In genomic region chr2:37583402-37583801, GRCh38 we compare ENCODE assay signal across 14 cellular contexts.
DNase-seq lines count a peak whose midpoint lies in the region; ATAC-seq, FAIRE-seq and TF ChIP-seq lines count a peak whose summit lies in the region.
"Had no signal": no experiment of that assay in that cellular context is flagged by ENCODE, and none has a peak within 500 bp of the region (broad histone marks: within the 10 kb centered on the region; RNA-seq: fewer than 3 reads in every experiment).

No MANE protein-coding gene starts in this region.

- peaks cover 10% of the 10 kb centered on the region for H3F3A ChIP-seq in smooth muscle cell (ENCODE audit: low read depth)

- H3K9ac ChIP-seq in endothelial cell of umbilical vein (replicated peaks; ENCODE audit: extremely low read depth, insufficient read depth, low read length) (peak overlapping the region; percentile 21), smooth muscle cell (ENCODE audit: low read depth) (peak overlapping the region; percentile 61)
- H3K9ac ChIP-seq: KMS-11 had no signal

- ATAC-seq in T-helper 17 cell (no peak), HG02981 (IDR thresholded peaks at IDR 0.05; ENCODE audit: unreplicated experiment) (no peak)

- DNase-seq in T-helper 1 cell (no peak), T-helper 17 cell (no peak), endothelial cell of umbilical vein (ENCODE audit: low read depth, low spot score) (no peak), smooth muscle cell (lab: John Stamatoyannopoulos, UW; ENCODE audit: unreplicated experiment) (no peak), GM12892 (ENCODE audit: insufficient read length) (no peak), NCI-H526 treated with DMSO at 0.1 percent for 48 hours (lab: John Stamatoyannopoulos, UW) (no peak)
- DNase-seq: amniotic stem cell, DMS 273 treated with DMSO at 0.1 percent for 48 hours, NCI-H2029 treated with DMSO at 0.1 percent for 48 hours had no signal

- 75% methylated on average over 3 of the region's 3 CpGs for WGBS in smooth muscle cell (ENCODE audit: low lambda C conversion rate)

- H3K36me3 Mint-ChIP-seq in T-helper 1 cell treated with Interleukin-12 subunit alpha and Interleukin-12 subunit beta and Interleukin-4 antibody, amounts not matched to agents 30 μg/mL and 1 μg/mL, for 36 hours (ENCODE audit: low read depth): peaks cover 1% of the 10 kb centered on the region
- no peaks in the 10 kb centered on the region for H3K36me3 Mint-ChIP-seq in T-helper 17 cell (ENCODE audit: low read depth)

- H3K79me2 ChIP-seq in endothelial cell of umbilical vein (ENCODE audit: control insufficient read depth, insufficient read depth, low read length) (no peaks in the 10 kb centered on the region), smooth muscle cell (ENCODE audit: low read depth) (no peaks in the 10 kb centered on the region)

- no peaks in the 10 kb centered on the region for H3K27me3 ChIP-seq in endothelial cell of umbilical vein (ENCODE audit: control insufficient read depth in 2 of 2, insufficient read depth in 2 of 2, low read length in 2 of 2)
- H3K27me3 ChIP-seq in smooth muscle cell (ENCODE audit: low read depth): no peaks in the 10 kb centered on the region
- H3K27me3 ChIP-seq: tibial nerve had no signal

- H3K4me1 ChIP-seq in endothelial cell of umbilical vein (ENCODE audit: control insufficient read depth, extremely low read depth, insufficient read depth, low read length): peaks cover 62% of the 10 kb centered on the region
- peaks cover 24% of the 10 kb centered on the region for H3K4me1 ChIP-seq in smooth muscle cell (ENCODE audit: low read depth)

- H2AFZ ChIP-seq in endothelial cell of umbilical vein (ENCODE audit: low read depth, low read length) (peak overlapping the region; percentile 66), smooth muscle cell (ENCODE audit: low read depth) (no peak overlapping the region)

- intact Hi-C loops in endothelial cell of umbilical vein (cut with micrococcal nuclease): no loop called here

- CTCF ChIA-PET in endothelial cell of umbilical vein (lab: Charles Lee): interaction anchor here (0.8 to 6.6 kb wide), 14 partner anchors 16 to 294 kb away, joined by 3 to 33 read pairs (median 4); no protein-coding TSS in a partner anchor

- no peaks in the 10 kb centered on the region for H3K27me3 Mint-ChIP-seq in T-helper 1 cell treated with Interleukin-12 subunit alpha and Interleukin-12 subunit beta and Interleukin-4 antibody, amounts not matched to agents 30 μg/mL and 1 μg/mL, for 36 hours (ENCODE audit: low read depth)
- H3K27me3 Mint-ChIP-seq in T-helper 17 cell: no peaks in the 10 kb centered on the region

- H3K4me3 Mint-ChIP-seq in T-helper 1 cell treated with Interleukin-12 subunit alpha and Interleukin-12 subunit beta and Interleukin-4 antibody, amounts not matched to agents 30 μg/mL and 1 μg/mL, for 36 hours: peak overlapping the region; percentile 30
- peak overlapping the region; percentile 83 for H3K4me3 Mint-ChIP-seq in T-helper 17 cell

- dilution Hi-C loops in endothelial cell of umbilical vein (cut with MboI; ENCODE audit: extremely low pct_ligation_motif_present, low sequenced_read_pairs): no loop called here

- TF ChIP-seq POLR2A in endothelial cell of umbilical vein (IDR thresholded peaks at IDR 0.05; ENCODE audit: low read depth, low read length) (no peak), GM12892 (IDR thresholded peaks at IDR 0.05; ENCODE audit: low read depth, low read length) (no peak)

- H3K4me2 ChIP-seq in endothelial cell of umbilical vein (ENCODE audit: insufficient read depth, low read length) (peak overlapping the region; percentile 32), smooth muscle cell (peak overlapping the region; percentile 67)
- H3K4me2 ChIP-seq: KMS-11 had no signal

- H3K36me3 ChIP-seq in endothelial cell of umbilical vein (ENCODE audit: control insufficient read depth in 2 of 2, extremely low read depth in 1 of 2, insufficient read depth in 2 of 2, low read length in 2 of 2) (no peaks in the 10 kb centered on the region), smooth muscle cell (ENCODE audit: low read depth) (no peaks in the 10 kb centered on the region)
- H3K36me3 ChIP-seq: tibial nerve had no signal

- H3K9me1 ChIP-seq in endothelial cell of umbilical vein (replicated peaks; ENCODE audit: control insufficient read depth, extremely low read depth, insufficient read depth, low read length): no peaks in the 10 kb centered on the region

- H3K9me3 ChIP-seq in T-helper 17 cell (ENCODE audit: control insufficient read depth, low read length, poor library complexity, severe bottlenecking) (no peaks in the 10 kb centered on the region), endothelial cell of umbilical vein (replicated peaks; ENCODE audit: control insufficient read depth, insufficient read depth, low read length) (no peaks in the 10 kb centered on the region), smooth muscle cell (replicated peaks; ENCODE audit: low read depth) (no peaks in the 10 kb centered on the region)
- H3K9me3 ChIP-seq: tibial nerve had no signal

- no peak for TF ChIP-seq CTCF in endothelial cell of umbilical vein (IDR thresholded peaks at IDR 0.05; ENCODE audit: extremely low read depth in 1 of 2, insufficient read depth in 1 of 2, low read depth in 1 of 2, low read length in 2 of 2)
- TF ChIP-seq CTCF in smooth muscle cell (IDR thresholded peaks at IDR 0.05; ENCODE audit: borderline replicate concordance, insufficient read depth, poor library complexity, severe bottlenecking): no peak

- H4K20me1 ChIP-seq in endothelial cell of umbilical vein (replicated peaks; ENCODE audit: control insufficient read depth, extremely low read depth, insufficient read depth, low read length) (no peaks in the 10 kb centered on the region), smooth muscle cell (ENCODE audit: low read depth) (no peaks in the 10 kb centered on the region)

- peaks cover 44% of the 10 kb centered on the region for H3K4me1 Mint-ChIP-seq in T-helper 1 cell treated with Interleukin-12 subunit alpha and Interleukin-12 subunit beta and Interleukin-4 antibody, amounts not matched to agents 30 μg/mL and 1 μg/mL, for 36 hours (ENCODE audit: low read depth)
- H3K4me1 Mint-ChIP-seq in T-helper 17 cell: peaks cover 58% of the 10 kb centered on the region

- peaks cover 12% of the 10 kb centered on the region for H3K9me3 Mint-ChIP-seq in T-helper 1 cell treated with Interleukin-12 subunit alpha and Interleukin-12 subunit beta and Interleukin-4 antibody, amounts not matched to agents 30 μg/mL and 1 μg/mL, for 36 hours

- H3K4me3 ChIP-seq in endothelial cell of umbilical vein (replicated peaks in 1 of 3; ENCODE audit: insufficient read depth in 1 of 3, low read depth in 1 of 3, low read length in 3 of 3) (no peak overlapping the region), smooth muscle cell (no peak overlapping the region)

- no peak for FAIRE-seq in endothelial cell of umbilical vein (lab: Jason Lieb, UNC)
- FAIRE-seq in GM12892 (lab: Jason Lieb, UNC): no peak
- FAIRE-seq: A204.1 had no signal

- H3K27ac Mint-ChIP-seq in T-helper 1 cell treated with Interleukin-12 subunit alpha and Interleukin-12 subunit beta and Interleukin-4 antibody, amounts not matched to agents 30 μg/mL and 1 μg/mL, for 36 hours: no peak overlapping the region
- H3K27ac Mint-ChIP-seq in T-helper 17 cell: peak overlapping the region; percentile 99

- no TSS peak for BruUV-seq in endothelial cell of umbilical vein (replicated peaks; lab: Mats Ljungman, UMichigan)

- peak overlapping the region; percentile 45 for H3K27ac ChIP-seq in endothelial cell of umbilical vein (ENCODE audit: insufficient read depth, low read depth, low read length)
- peak overlapping the region; percentile 72 for H3K27ac ChIP-seq in smooth muscle cell (ENCODE audit: low read depth)
- H3K27ac ChIP-seq: KMS-11 had no signal

- POLR2A ChIA-PET in endothelial cell of umbilical vein (lab: Charles Lee): no interaction called here

TF ChIP-seq in endothelial cell of umbilical vein, 7 proteins besides CTCF, POLR2A, EP300 and RAD21:
- TF ChIP-seq POLR2AphosphoS5 (IDR thresholded peaks at IDR 0.05; ENCODE audit: insufficient read depth, low read depth, low read length) (peak; percentile 7), MAX (IDR thresholded peaks at IDR 0.05; ENCODE audit: insufficient read depth, insufficient read length) (no peak), MYC (IDR thresholded peaks at IDR 0.05; ENCODE audit: low read depth, low read length) (no peak), FOS (IDR thresholded peaks at IDR 0.05; ENCODE audit: borderline replicate concordance, insufficient read depth, low read length) (no peak), GATA2 (IDR thresholded peaks at IDR 0.05; ENCODE audit: insufficient read depth, insufficient read length, low read depth, low read length) (peak; percentile 33)
